Comparison of ENCODE assay signal across 1 cellular context in genomic region chr4:4384837-4385236, GRCh38.
TF ChIP-seq lines count a peak whose summit lies in the region.

No MANE protein-coding gene starts in this region.

TF ChIP-seq in GM12878, 131 proteins besides CTCF, POLR2A, EP300 and RAD21 (continued from another document):
- TF ChIP-seq ZNF592 (IDR thresholded peaks at IDR 0.05) = no peak
